ENCODE assay signal across 1 cellular context in genomic region chr17:48489781-48490180, GRCh38.
TF ChIP-seq lines count a peak whose summit lies in the region.

No MANE protein-coding gene starts in this region.

TF ChIP-seq in K562, 482 proteins besides CTCF, POLR2A, EP300 and RAD21 (continued from another document):
- TF ChIP-seq ZNF318 (IDR thresholded peaks at IDR 0.05; ENCODE audit: borderline replicate concordance in 1 of 2, low read depth in 1 of 2), result no peak
- no peak for TF ChIP-seq HBP1 (CRISPR knock-in tag; IDR thresholded peaks at IDR 0.05)
- no peak for TF ChIP-seq ZNF239 (CRISPR knock-in tag; IDR thresholded peaks at IDR 0.05)
- TF ChIP-seq RBFOX2 (IDR thresholded peaks at IDR 0.05; ENCODE audit: low read depth, low read length), result no peak
- no peak for TF ChIP-seq FOXK1 (CRISPR knock-in tag; IDR thresholded peaks at IDR 0.05; ENCODE audit: borderline replicate concordance)
- no peak for TF ChIP-seq ARNT (IDR thresholded peaks at IDR 0.05)
